ENCODE assay signal across 1 cellular context in the genomic region with DNA sequence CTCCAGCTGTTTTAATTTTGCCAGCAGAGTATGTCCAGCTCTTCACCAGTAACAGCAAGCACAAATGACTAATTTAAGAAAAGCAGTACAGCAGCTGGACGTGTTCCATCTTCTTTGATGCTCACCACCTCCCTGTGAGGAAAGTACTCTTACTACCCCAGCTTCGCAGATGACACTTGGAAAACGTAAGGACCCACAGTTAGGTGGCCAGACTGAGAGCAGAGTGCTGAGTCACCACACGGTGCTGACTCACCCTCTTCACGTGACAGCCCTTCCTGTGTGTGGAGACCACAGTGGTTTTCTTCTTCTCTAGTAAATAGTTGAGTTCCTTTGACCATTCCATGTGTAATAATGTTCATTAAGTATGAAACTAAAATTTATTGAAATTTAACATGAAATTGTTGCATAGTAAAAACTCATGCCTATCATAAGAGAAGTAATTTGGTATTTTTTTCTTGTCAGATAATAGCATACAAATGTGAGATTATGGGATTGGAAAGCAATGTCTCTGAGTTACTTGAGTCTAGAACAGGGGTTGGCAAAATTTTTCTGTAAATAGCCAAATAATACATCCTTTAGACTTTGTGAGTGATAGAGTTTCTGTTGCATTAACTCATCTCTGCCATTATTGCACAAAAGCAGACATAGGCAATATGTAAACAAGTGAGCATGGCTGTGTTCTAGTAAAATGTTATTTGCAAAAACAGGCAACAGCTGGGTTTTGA.
A peak's percentile ranks its signal among the peaks of the same experiment; 100 is the strongest.
TF ChIP-seq lines count a peak whose summit lies in the region.

No MANE protein-coding gene starts in this region.

TF ChIP-seq in HepG2, 621 proteins besides CTCF, POLR2A, EP300 and RAD21 (continued from another document and continues in another):
- TF ChIP-seq, protein P1, sequence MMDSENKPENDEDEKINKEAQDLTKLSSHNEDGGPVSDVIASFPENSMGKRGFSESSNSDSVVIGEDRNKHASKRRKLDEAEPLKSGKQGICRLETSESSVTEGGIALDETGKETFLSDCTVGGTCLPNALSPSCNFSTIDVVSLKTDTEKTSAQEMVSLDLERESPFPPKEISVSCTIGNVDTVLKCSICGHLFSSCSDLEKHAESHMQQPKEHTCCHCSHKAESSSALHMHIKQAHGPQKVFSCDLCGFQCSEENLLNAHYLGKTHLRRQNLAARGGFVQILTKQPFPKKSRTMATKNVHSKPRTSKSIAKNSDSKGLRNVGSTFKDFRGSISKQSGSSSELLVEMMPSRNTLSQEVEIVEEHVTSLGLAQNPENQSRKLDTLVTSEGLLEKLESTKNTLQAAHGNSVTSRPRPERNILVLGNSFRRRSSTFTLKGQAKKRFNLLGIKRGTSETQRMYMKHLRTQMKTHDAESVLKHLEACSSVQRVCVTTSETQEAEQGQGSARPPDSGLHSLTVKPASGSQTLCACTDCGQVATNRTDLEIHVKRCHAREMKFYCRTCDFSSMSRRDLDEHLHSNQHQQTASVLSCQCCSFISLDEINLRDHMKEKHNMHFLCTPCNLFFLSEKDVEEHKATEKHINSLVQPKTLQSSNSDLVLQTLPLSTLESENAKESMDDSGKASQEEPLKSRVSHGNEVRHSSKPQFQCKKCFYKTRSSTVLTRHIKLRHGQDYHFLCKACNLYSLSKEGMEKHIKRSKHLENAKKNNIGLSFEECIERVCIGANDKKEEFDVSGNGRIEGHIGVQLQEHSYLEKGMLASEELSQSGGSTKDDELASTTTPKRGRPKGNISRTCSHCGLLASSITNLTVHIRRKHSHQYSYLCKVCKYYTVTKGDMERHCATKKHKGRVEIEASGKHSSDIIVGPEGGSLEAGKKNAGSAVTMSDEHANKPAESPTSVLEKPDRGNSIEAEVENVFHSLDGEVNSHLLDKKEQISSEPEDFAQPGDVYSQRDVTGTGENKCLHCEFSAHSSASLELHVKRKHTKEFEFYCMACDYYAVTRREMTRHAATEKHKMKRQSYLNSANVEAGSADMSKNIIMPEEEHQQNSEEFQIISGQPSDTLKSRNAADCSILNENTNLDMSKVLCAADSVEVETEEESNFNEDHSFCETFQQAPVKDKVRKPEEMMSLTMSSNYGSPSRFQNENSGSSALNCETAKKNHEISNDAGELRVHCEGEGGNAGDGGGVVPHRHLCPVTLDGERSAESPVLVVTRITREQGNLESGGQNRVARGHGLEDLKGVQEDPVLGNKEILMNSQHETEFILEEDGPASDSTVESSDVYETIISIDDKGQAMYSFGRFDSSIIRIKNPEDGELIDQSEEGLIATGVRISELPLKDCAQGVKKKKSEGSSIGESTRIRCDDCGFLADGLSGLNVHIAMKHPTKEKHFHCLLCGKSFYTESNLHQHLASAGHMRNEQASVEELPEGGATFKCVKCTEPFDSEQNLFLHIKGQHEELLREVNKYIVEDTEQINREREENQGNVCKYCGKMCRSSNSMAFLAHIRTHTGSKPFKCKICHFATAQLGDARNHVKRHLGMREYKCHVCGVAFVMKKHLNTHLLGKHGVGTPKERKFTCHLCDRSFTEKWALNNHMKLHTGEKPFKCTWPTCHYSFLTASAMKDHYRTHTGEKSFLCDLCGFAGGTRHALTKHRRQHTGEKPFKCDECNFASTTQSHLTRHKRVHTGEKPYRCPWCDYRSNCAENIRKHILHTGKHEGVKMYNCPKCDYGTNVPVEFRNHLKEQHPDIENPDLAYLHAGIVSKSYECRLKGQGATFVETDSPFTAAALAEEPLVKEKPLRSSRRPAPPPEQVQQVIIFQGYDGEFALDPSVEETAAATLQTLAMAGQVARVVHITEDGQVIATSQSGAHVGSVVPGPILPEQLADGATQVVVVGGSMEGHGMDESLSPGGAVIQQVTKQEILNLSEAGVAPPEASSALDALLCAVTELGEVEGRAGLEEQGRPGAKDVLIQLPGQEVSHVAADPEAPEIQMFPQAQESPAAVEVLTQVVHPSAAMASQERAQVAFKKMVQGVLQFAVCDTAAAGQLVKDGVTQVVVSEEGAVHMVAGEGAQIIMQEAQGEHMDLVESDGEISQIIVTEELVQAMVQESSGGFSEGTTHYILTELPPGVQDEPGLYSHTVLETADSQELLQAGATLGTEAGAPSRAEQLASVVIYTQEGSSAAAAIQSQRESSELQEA (CRISPR knock-in tag; IDR thresholded peaks at IDR 0.05; ENCODE audit: not compliant biosample characterization), result no peak
- peak; percentile 46; the same call in 1 of the 2 replicates for TF ChIP-seq RAD51 (IDR thresholded peaks at IDR 0.05; ENCODE audit: borderline replicate concordance)
- TF ChIP-seq, protein P2, sequence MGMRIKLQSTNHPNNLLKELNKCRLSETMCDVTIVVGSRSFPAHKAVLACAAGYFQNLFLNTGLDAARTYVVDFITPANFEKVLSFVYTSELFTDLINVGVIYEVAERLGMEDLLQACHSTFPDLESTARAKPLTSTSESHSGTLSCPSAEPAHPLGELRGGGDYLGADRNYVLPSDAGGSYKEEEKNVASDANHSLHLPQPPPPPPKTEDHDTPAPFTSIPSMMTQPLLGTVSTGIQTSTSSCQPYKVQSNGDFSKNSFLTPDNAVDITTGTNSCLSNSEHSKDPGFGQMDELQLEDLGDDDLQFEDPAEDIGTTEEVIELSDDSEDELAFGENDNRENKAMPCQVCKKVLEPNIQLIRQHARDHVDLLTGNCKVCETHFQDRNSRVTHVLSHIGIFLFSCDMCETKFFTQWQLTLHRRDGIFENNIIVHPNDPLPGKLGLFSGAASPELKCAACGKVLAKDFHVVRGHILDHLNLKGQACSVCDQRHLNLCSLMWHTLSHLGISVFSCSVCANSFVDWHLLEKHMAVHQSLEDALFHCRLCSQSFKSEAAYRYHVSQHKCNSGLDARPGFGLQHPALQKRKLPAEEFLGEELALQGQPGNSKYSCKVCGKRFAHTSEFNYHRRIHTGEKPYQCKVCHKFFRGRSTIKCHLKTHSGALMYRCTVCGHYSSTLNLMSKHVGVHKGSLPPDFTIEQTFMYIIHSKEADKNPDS (CRISPR knock-in tag; IDR thresholded peaks at IDR 0.05), result no peak
- TF ChIP-seq SP2 (CRISPR knock-in tag; IDR thresholded peaks at IDR 0.05), result no peak
- TF ChIP-seq ZNF589 (CRISPR knock-in tag; conservative IDR thresholded peaks at IDR 0.05), result peak; percentile 84; the same call in 1 of the 2 replicates
- TF ChIP-seq ELF1 (CRISPR knock-in tag; IDR thresholded peaks at IDR 0.05), result peak; percentile 54; the same call in 1 of the 2 replicates
- TF ChIP-seq GATAD1 (CRISPR knock-in tag; IDR thresholded peaks at IDR 0.05), result peak; percentile 62; the same call in 1 of the 2 replicates
- peak; percentile 31; the same call in 1 of the 2 replicates for TF ChIP-seq RXRA (CRISPR knock-in tag; IDR thresholded peaks at IDR 0.05)
- TF ChIP-seq, protein P3, sequence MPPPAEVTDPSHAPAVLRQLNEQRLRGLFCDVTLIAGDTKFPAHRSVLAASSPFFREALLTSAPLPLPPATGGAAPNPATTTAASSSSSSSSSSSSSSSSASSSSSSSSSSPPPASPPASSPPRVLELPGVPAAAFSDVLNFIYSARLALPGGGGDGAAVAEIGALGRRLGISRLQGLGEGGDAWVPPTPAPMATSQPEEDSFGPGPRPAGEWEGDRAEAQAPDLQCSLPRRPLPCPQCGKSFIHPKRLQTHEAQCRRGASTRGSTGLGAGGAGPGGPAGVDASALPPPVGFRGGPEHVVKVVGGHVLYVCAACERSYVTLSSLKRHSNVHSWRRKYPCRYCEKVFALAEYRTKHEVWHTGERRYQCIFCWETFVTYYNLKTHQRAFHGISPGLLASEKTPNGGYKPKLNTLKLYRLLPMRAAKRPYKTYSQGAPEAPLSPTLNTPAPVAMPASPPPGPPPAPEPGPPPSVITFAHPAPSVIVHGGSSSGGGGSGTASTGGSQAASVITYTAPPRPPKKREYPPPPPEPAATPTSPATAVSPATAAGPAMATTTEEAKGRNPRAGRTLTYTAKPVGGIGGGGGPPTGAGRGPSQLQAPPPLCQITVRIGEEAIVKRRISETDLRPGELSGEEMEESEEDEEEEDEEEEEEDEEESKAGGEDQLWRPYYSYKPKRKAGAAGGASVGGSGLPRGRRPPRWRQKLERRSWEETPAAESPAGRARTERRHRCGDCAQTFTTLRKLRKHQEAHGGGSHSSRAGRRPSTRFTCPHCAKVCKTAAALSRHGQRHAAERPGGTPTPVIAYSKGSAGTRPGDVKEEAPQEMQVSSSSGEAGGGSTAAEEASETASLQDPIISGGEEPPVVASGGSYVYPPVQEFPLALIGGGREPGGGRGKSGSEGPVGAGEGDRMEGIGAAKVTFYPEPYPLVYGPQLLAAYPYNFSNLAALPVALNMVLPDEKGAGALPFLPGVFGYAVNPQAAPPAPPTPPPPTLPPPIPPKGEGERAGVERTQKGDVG (CRISPR knock-in tag; IDR thresholded peaks at IDR 0.05; ENCODE audit: borderline replicate concordance), result no peak
- peak; percentile 61; the same call in 1 of the 2 replicates for TF ChIP-seq MYNN (CRISPR knock-in tag; IDR thresholded peaks at IDR 0.05; ENCODE audit: low read depth)
- peak; percentile 79 for TF ChIP-seq MED1 (CRISPR knock-in tag; IDR thresholded peaks at IDR 0.05)
- peak; percentile 65; the same call in 1 of the 2 replicates for TF ChIP-seq KLF6 (CRISPR knock-in tag; IDR thresholded peaks at IDR 0.05)
- no peak for TF ChIP-seq MAF1 (CRISPR knock-in tag; IDR thresholded peaks at IDR 0.05; ENCODE audit: borderline replicate concordance)
- peak; percentile 99 for TF ChIP-seq NFE2 (CRISPR knock-in tag; IDR thresholded peaks at IDR 0.05)
- TF ChIP-seq, protein P4, sequence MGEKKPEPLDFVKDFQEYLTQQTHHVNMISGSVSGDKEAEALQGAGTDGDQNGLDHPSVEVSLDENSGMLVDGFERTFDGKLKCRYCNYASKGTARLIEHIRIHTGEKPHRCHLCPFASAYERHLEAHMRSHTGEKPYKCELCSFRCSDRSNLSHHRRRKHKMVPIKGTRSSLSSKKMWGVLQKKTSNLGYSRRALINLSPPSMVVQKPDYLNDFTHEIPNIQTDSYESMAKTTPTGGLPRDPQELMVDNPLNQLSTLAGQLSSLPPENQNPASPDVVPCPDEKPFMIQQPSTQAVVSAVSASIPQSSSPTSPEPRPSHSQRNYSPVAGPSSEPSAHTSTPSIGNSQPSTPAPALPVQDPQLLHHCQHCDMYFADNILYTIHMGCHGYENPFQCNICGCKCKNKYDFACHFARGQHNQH (CRISPR knock-in tag; IDR thresholded peaks at IDR 0.05), result peak; percentile 88
- peak; percentile 82 for TF ChIP-seq HMG20A (CRISPR knock-in tag; IDR thresholded peaks at IDR 0.05; ENCODE audit: borderline replicate concordance)
- peak; percentile 48; the same call in 1 of the 2 replicates for TF ChIP-seq HOXA3 (CRISPR knock-in tag; IDR thresholded peaks at IDR 0.05)
- TF ChIP-seq LCORL (IDR thresholded peaks at IDR 0.05), result no peak
- no peak; the same call in 1 of the 2 replicates for TF ChIP-seq LCORL (CRISPR knock-in tag; IDR thresholded peaks at IDR 0.05)
- TF ChIP-seq, protein P5, sequence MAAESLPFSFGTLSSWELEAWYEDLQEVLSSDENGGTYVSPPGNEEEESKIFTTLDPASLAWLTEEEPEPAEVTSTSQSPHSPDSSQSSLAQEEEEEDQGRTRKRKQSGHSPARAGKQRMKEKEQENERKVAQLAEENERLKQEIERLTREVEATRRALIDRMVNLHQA (CRISPR knock-in tag; IDR thresholded peaks at IDR 0.05), result no peak
- no peak for TF ChIP-seq ZNF777 (CRISPR knock-in tag; IDR thresholded peaks at IDR 0.05)
- TF ChIP-seq TCF7L2 (IDR thresholded peaks at IDR 0.05; ENCODE audit: low read depth, low read length), result no peak
- TF ChIP-seq, protein P6, sequence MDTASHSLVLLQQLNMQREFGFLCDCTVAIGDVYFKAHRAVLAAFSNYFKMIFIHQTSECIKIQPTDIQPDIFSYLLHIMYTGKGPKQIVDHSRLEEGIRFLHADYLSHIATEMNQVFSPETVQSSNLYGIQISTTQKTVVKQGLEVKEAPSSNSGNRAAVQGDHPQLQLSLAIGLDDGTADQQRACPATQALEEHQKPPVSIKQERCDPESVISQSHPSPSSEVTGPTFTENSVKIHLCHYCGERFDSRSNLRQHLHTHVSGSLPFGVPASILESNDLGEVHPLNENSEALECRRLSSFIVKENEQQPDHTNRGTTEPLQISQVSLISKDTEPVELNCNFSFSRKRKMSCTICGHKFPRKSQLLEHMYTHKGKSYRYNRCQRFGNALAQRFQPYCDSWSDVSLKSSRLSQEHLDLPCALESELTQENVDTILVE (CRISPR knock-in tag; IDR thresholded peaks at IDR 0.05), result peak; percentile 55; the same call in 1 of the 2 replicates
- TF ChIP-seq, protein P7, sequence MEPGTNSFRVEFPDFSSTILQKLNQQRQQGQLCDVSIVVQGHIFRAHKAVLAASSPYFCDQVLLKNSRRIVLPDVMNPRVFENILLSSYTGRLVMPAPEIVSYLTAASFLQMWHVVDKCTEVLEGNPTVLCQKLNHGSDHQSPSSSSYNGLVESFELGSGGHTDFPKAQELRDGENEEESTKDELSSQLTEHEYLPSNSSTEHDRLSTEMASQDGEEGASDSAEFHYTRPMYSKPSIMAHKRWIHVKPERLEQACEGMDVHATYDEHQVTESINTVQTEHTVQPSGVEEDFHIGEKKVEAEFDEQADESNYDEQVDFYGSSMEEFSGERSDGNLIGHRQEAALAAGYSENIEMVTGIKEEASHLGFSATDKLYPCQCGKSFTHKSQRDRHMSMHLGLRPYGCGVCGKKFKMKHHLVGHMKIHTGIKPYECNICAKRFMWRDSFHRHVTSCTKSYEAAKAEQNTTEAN (CRISPR knock-in tag; conservative IDR thresholded peaks at IDR 0.05), result 0 out of 2 replicates have a peak, but pooled peaks have one; percentile 40
- TF ChIP-seq NFE2L1 (CRISPR knock-in tag; IDR thresholded peaks at IDR 0.05; ENCODE audit: borderline replicate concordance), result peak; percentile 64; the same call in 1 of the 2 replicates
- TF ChIP-seq, protein P8, sequence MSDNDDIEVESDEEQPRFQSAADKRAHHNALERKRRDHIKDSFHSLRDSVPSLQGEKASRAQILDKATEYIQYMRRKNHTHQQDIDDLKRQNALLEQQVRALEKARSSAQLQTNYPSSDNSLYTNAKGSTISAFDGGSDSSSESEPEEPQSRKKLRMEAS (IDR thresholded peaks at IDR 0.05), result peak; percentile 72
- TF ChIP-seq, protein P9, sequence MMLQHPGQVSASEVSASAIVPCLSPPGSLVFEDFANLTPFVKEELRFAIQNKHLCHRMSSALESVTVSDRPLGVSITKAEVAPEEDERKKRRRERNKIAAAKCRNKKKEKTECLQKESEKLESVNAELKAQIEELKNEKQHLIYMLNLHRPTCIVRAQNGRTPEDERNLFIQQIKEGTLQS (CRISPR knock-in tag; IDR thresholded peaks at IDR 0.05), result peak; percentile 99
- TF ChIP-seq DMAP1 (CRISPR knock-in tag; IDR thresholded peaks at IDR 0.05), result peak; percentile 40; the same call in 1 of the 2 replicates
- no peak for TF ChIP-seq DNMT1 (CRISPR knock-in tag; IDR thresholded peaks at IDR 0.05)
- no peak for TF ChIP-seq ISL2 (CRISPR knock-in tag; IDR thresholded peaks at IDR 0.05)
- peak; percentile 81; the same call in 1 of the 3 replicates for TF ChIP-seq MXI1 (IDR thresholded peaks at IDR 0.05; ENCODE audit: borderline replicate concordance, low read depth, low read length)
- TF ChIP-seq RBAK (CRISPR knock-in tag; IDR thresholded peaks at IDR 0.05), result no peak
- no peak for TF ChIP-seq ZNF766 (CRISPR knock-in tag; IDR thresholded peaks at IDR 0.05; ENCODE audit: borderline replicate concordance)
- no peak for TF ChIP-seq TAF1 (CRISPR knock-in tag; IDR thresholded peaks at IDR 0.05)
- no peak for TF ChIP-seq ZNF282 (IDR thresholded peaks at IDR 0.05; ENCODE audit: partially characterized antibody)
- TF ChIP-seq MAFK (conservative IDR thresholded peaks at IDR 0.05 in 1 of 2, IDR thresholded peaks at IDR 0.05 in 1 of 2; ENCODE audit: low read length in 2 of 2), result peak; percentile 97 to 100
- peak; percentile 63; the same call in 1 of the 2 replicates for TF ChIP-seq MEF2D (CRISPR knock-in tag; IDR thresholded peaks at IDR 0.05)
- peak; percentile 81 for TF ChIP-seq ZNF501 (CRISPR knock-in tag; IDR thresholded peaks at IDR 0.05)
- TF ChIP-seq ZNF3 (CRISPR knock-in tag; IDR thresholded peaks at IDR 0.05), result peak; percentile 15; the same call in 1 of the 2 replicates
- peak; percentile 57; the same call in 1 of the 2 replicates for TF ChIP-seq MEIS1 (CRISPR knock-in tag; IDR thresholded peaks at IDR 0.05; ENCODE audit: borderline replicate concordance)
- peak; percentile 64; the same call in 1 of the 2 replicates for TF ChIP-seq SOX5 (CRISPR knock-in tag; IDR thresholded peaks at IDR 0.05; ENCODE audit: borderline replicate concordance)
- TF ChIP-seq FOSL2 (CRISPR knock-in tag; IDR thresholded peaks at IDR 0.05), result peak; percentile 100
- TF ChIP-seq RBM22 (optimal IDR thresholded peaks at IDR 0.05; ENCODE audit: low read length), result no peak
